23 cellular contexts compared by ENCODE assay signal in genomic region chr6:157787080-157787479, GRCh38. TPM values are rescaled to one million over a fixed set of nuclear protein-coding genes. Genes with fewer than 3 reads are reported as not detected.
DNase-seq lines count a peak whose midpoint lies in the region; ATAC-seq, FAIRE-seq and TF ChIP-seq lines count a peak whose summit lies in the region.
"Had no signal": no experiment of that assay in that cellular context is flagged by ENCODE, and none has a peak within 500 bp of the region (broad histone marks: within the 10 kb centered on the region; RNA-seq: fewer than 3 reads in every experiment).

No MANE protein-coding gene starts in this region.

- H3K27me3 Mint-ChIP-seq in MCF 10A (ENCODE audit: insufficient read depth, unreplicated experiment), result no peaks in the 10 kb centered on the region

- TF ChIP-seq RAD21 in HepG2 (CRISPR knock-in tag; IDR thresholded peaks at IDR 0.05), result no peak

- H3K27ac ChIP-seq in breast epithelium, result no peak overlapping the region
- no peak overlapping the region for H3K27ac ChIP-seq in HepG2 (ENCODE audit: extremely low read length, insufficient read depth, low read length)
- H3K27ac ChIP-seq in subcutaneous abdominal adipose tissue (ENCODE audit: low read depth, low read length), result peak overlapping the region; percentile 69
- H3K27ac ChIP-seq in sigmoid colon, result no peak overlapping the region
- no peak overlapping the region for H3K27ac ChIP-seq in effector memory CD4-positive, alpha-beta T cell (ENCODE audit: insufficient read depth, low read length, poor library complexity, severe bottlenecking)
- H3K27ac ChIP-seq: brain microvascular endothelial cell, prostate gland, SJCRH30, uterus had no signal

- no peak overlapping the region for H3K4me3 Mint-ChIP-seq in MCF 10A (ENCODE audit: unreplicated experiment)
- H3K4me3 Mint-ChIP-seq: dendritic cell treated with granulocyte-macrophage colony-stimulating factor and Interleukin-4, amounts not matched to agents 40 ng/mL and 50 ng/mL, for 4 days; mesothelial cell of epicardium; neural crest cell had no signal

- no peak for TF ChIP-seq CTCF in MCF 10A (IDR thresholded peaks at IDR 0.05; ENCODE audit: unreplicated experiment)
- no peak for TF ChIP-seq CTCF in breast epithelium (IDR thresholded peaks at IDR 0.05)
- no peak for TF ChIP-seq CTCF in choroid plexus epithelial cell (conservative IDR thresholded peaks at IDR 0.05; ENCODE audit: low read depth, low read length)
- TF ChIP-seq CTCF in HepG2 (CRISPR knock-in tag; IDR thresholded peaks at IDR 0.05), result no peak
- no peak for TF ChIP-seq CTCF in sigmoid colon (IDR thresholded peaks at IDR 0.05)

- H3K27ac Mint-ChIP-seq in MCF 10A (ENCODE audit: low read depth, unreplicated experiment), result no peak overlapping the region
- H3K27ac Mint-ChIP-seq: dendritic cell treated with granulocyte-macrophage colony-stimulating factor and Interleukin-4, amounts not matched to agents 40 ng/mL and 50 ng/mL, for 4 days; mesothelial cell of epicardium had no signal

- peak; percentile 39 for DNase-seq in MCF 10A (ENCODE audit: unreplicated experiment)
- DNase-seq in breast epithelium (ENCODE audit: low spot score in 2 of 2), result no peak
- peak; percentile 35 for DNase-seq in choroid plexus epithelial cell (ENCODE audit: low read depth)
- DNase-seq in HepG2 (ENCODE audit: low spot score), result peak; percentile 70
- no peak for DNase-seq in sigmoid colon
- no peak for DNase-seq in effector memory CD4-positive, alpha-beta T cell
- DNase-seq: activated CD4-positive, alpha-beta T cell treated with anti-CD3 and anti-CD28 coated beads for 4 hours; BE2C; brain microvascular endothelial cell; MM.1S; NCI-H1694; NCI-H774; SJCRH30; T-helper 1 cell; uterus had no signal

- H3K9ac ChIP-seq in HepG2 (ENCODE audit: insufficient read depth, low read depth, low read length) (no peak overlapping the region), subcutaneous abdominal adipose tissue (ENCODE audit: low read length in 5 of 5) (no peak overlapping the region)

- H4K20me1 ChIP-seq in HepG2 (ENCODE audit: insufficient read depth, low read length), result no peaks in the 10 kb centered on the region

- H3K36me3 ChIP-seq in breast epithelium (no peaks in the 10 kb centered on the region), HepG2 (replicated peaks in 1 of 2; ENCODE audit: control insufficient read depth in 1 of 2, insufficient read depth in 2 of 2, low read length in 2 of 2) (no peaks in the 10 kb centered on the region), subcutaneous abdominal adipose tissue (ENCODE audit: control insufficient read depth in 5 of 5, insufficient read depth in 5 of 5, low read length in 5 of 5) (no peaks in the 10 kb centered on the region), sigmoid colon (no peaks in the 10 kb centered on the region)
- no peaks in the 10 kb centered on the region for H3K36me3 ChIP-seq in effector memory CD4-positive, alpha-beta T cell (ENCODE audit: control insufficient read depth, insufficient read depth, low read length)
- H3K36me3 ChIP-seq: BE2C, brain microvascular endothelial cell, prostate gland, SJCRH30, uterus had no signal

- in situ Hi-C loops in HepG2 (cut with HindIII; ENCODE audit: extremely low pct_ligation_motif_present, low pct_unique_long_range_greater_than_20kb), result no loop called here

- no peak for TF ChIP-seq POLR2A in breast epithelium (IDR thresholded peaks at IDR 0.05)
- no peak for TF ChIP-seq POLR2A in HepG2 (IDR thresholded peaks at IDR 0.05; ENCODE audit: insufficient read depth in 1 of 2, low read depth in 2 of 2, low read length in 2 of 2)
- TF ChIP-seq POLR2A in sigmoid colon (IDR thresholded peaks at IDR 0.05), result no peak

- H3K27me3 ChIP-seq in breast epithelium (no peaks in the 10 kb centered on the region), HepG2 (ENCODE audit: control insufficient read depth in 1 of 2, insufficient read depth in 2 of 2, low read length in 2 of 2) (0 out of 5 replicates have a peak, but pooled peaks cover 0 to under 1% of the 10 kb centered on the region in 2 experiments), subcutaneous abdominal adipose tissue (ENCODE audit: control insufficient read depth in 5 of 5, insufficient read depth in 4 of 5, low read length in 5 of 5) (no peaks in the 10 kb centered on the region), sigmoid colon (no peaks in the 10 kb centered on the region)
- no peaks in the 10 kb centered on the region for H3K27me3 ChIP-seq in effector memory CD4-positive, alpha-beta T cell (replicated peaks; ENCODE audit: control insufficient read depth, insufficient read depth, low read length, poor library complexity, severe bottlenecking)
- H3K27me3 ChIP-seq: BE2C, brain microvascular endothelial cell, SJCRH30, uterus had no signal

- H2AFZ ChIP-seq in HepG2 (ENCODE audit: low read length), result no peak overlapping the region

- CTCF ChIA-PET in MCF 10A (lab: Yijun Ruan, JAX) (no interaction called here), HepG2 (lab: Yijun Ruan, JAX; ENCODE audit: low intra/inter-chr PET ratio, low total read pairs) (no interaction called here)

- peaks cover 0 to 11% of the 10 kb centered on the region in 2 donors for H3K4me1 ChIP-seq in breast epithelium
- H3K4me1 ChIP-seq in HepG2 (ENCODE audit: insufficient read depth, low read length), result peaks cover 9% of the 10 kb centered on the region
- peaks cover 8 to 39% (median 29%) of the 10 kb centered on the region in 5 donors for H3K4me1 ChIP-seq in subcutaneous abdominal adipose tissue (ENCODE audit: control insufficient read depth in 5 of 5, insufficient read depth in 5 of 5, low read length in 5 of 5)
- no peaks in the 10 kb centered on the region for H3K4me1 ChIP-seq in sigmoid colon
- H3K4me1 ChIP-seq in effector memory CD4-positive, alpha-beta T cell (ENCODE audit: control insufficient read depth, insufficient read depth, low read length, poor library complexity, severe bottlenecking), result no peaks in the 10 kb centered on the region
- H3K4me1 ChIP-seq: BE2C, prostate gland, SJCRH30, uterus had no signal

- intact Hi-C loops in MCF 10A (cut with micrococcal nuclease) (no loop called here), breast epithelium (cut with DNase I; ENCODE audit: low total_unique reads) (no loop called here), HepG2 (cut with micrococcal nuclease; ENCODE audit: unreplicated experiment) (no loop called here), sigmoid colon (cut with DNase I) (no loop called here)

- peak; percentile 69 for FAIRE-seq in HepG2 (lab: Jason Lieb, UNC)
- FAIRE-seq: endothelial cell of umbilical vein, GM18507 had no signal

- TF ChIP-seq EP300 in HepG2 (IDR thresholded peaks at IDR 0.05; ENCODE audit: low read depth in 2 of 2, low read length in 2 of 2), result no peak
- no peak for TF ChIP-seq EP300 in HepG2 (CRISPR knock-in tag; IDR thresholded peaks at IDR 0.05; ENCODE audit: borderline replicate concordance)
- TF ChIP-seq EP300 in sigmoid colon (IDR thresholded peaks at IDR 0.05), result no peak

- no peaks in the 10 kb centered on the region for H3K36me3 Mint-ChIP-seq in MCF 10A (ENCODE audit: insufficient read depth, unreplicated experiment)
- H3K36me3 Mint-ChIP-seq: mesothelial cell of epicardium had no signal

- peak overlapping the region; percentile 41 for H3K4me2 ChIP-seq in HepG2 (ENCODE audit: low read depth, low read length)

- no peak overlapping the region for H3K4me3 ChIP-seq in breast epithelium
- no peak overlapping the region for H3K4me3 ChIP-seq in choroid plexus epithelial cell (ENCODE audit: low read depth, low read length)
- no peak overlapping the region for H3K4me3 ChIP-seq in HepG2 (replicated peaks in 1 of 3; ENCODE audit: insufficient read depth in 1 of 3, low read depth in 2 of 3, low read length in 3 of 3)
- no peak overlapping the region for H3K4me3 ChIP-seq in subcutaneous abdominal adipose tissue (ENCODE audit: low read depth in 1 of 5, low read length in 5 of 5)
- no peak overlapping the region for H3K4me3 ChIP-seq in sigmoid colon
- no peak overlapping the region for H3K4me3 ChIP-seq in effector memory CD4-positive, alpha-beta T cell (ENCODE audit: insufficient read depth, low read depth, low read length, poor library complexity, severe bottlenecking)
- H3K4me3 ChIP-seq: prostate gland, SJCRH30, uterus had no signal

- H3K79me2 ChIP-seq in HepG2 (ENCODE audit: insufficient read depth, low read length), result no peaks in the 10 kb centered on the region

- H3K9me3 Mint-ChIP-seq in MCF 10A (ENCODE audit: unreplicated experiment), result no peaks in the 10 kb centered on the region
- H3K9me3 Mint-ChIP-seq: dendritic cell treated with granulocyte-macrophage colony-stimulating factor and Interleukin-4, amounts not matched to agents 40 ng/mL and 50 ng/mL, for 4 days; neural crest cell had no signal

- WGBS in HepG2 (ENCODE audit: low lambda C conversion rate), result 0% methylated on average over 1 of the region's 1 CpG
- 18 to 77% methylated on average over 1 of the region's 1 CpG for WGBS in sigmoid colon, 2 donors

- POLR2A ChIA-PET in MCF 10A (lab: Yijun Ruan, JAX), result interaction anchor here (1.0 kb wide), 1 partner anchor 12 kb away, joined by 3 read pairs; no protein-coding TSS in a partner anchor
- POLR2A ChIA-PET in HepG2 (lab: Yijun Ruan, JAX), result no interaction called here

- no peaks in the 10 kb centered on the region for H3K4me1 Mint-ChIP-seq in MCF 10A (ENCODE audit: insufficient read depth, unreplicated experiment)
- H3K4me1 Mint-ChIP-seq: mesothelial cell of epicardium, neural crest cell had no signal

- ATAC-seq in HepG2, result peak; percentile 90
- no peak for ATAC-seq in HG03196 (IDR thresholded peaks at IDR 0.05; ENCODE audit: unreplicated experiment)

- BruUV-seq in MCF 10A (replicated peaks; lab: Mats Ljungman, UMichigan) (no TSS peak), HepG2 (replicated peaks; lab: Mats Ljungman, UMichigan) (no TSS peak)

- no peaks in the 10 kb centered on the region for H3K9me3 ChIP-seq in breast epithelium
- no peaks in the 10 kb centered on the region for H3K9me3 ChIP-seq in HepG2 (ENCODE audit: low read length)
- H3K9me3 ChIP-seq in subcutaneous abdominal adipose tissue (ENCODE audit: control insufficient read depth in 5 of 5, low read length in 5 of 5), result peaks cover 0 to 2% (median 0%) of the 10 kb centered on the region in 5 donors
- no peaks in the 10 kb centered on the region for H3K9me3 ChIP-seq in sigmoid colon
- no peaks in the 10 kb centered on the region for H3K9me3 ChIP-seq in effector memory CD4-positive, alpha-beta T cell (ENCODE audit: control insufficient read depth, low read length)
- H3K9me3 ChIP-seq: BE2C, prostate gland, SJCRH30, uterus had no signal

RNA-seq across cellular contexts. Expression of gene SNX9, which starts 36.0 kb away (rescaled TPM):
- total RNA-seq in MCF 10A (2022) (33.1 and 37.4 TPM in 2 replicates), breast epithelium (10 to 100 TPM; 61.6 to 83.2 (median 75.7) TPM), HepG2 (2016; rRNA removed; fragmentation: Illumina TruSeq; extraction: Trizol) (21.9 and 27.7 TPM in 2 replicates), sigmoid colon (10 to 100 TPM; 48.5 to 68.1 (median 63.1) TPM)
- 3.3 and 3.5 TPM in 2 replicates for total RNA-seq in HepG2 (2016; cell fraction: cytosol; rRNA removed; fragmentation: Illumina TruSeq; extraction: Trizol; ENCODE audit: low read depth)
- 20.6 and 26.2 TPM in 2 replicates for total RNA-seq in HepG2 (2016; cell fraction: insoluble cytoplasmic fraction; rRNA removed; fragmentation: Illumina TruSeq; extraction: Trizol)
- total RNA-seq in HepG2 (2016; cell fraction: membrane; rRNA removed; fragmentation: Illumina TruSeq; extraction: Trizol), result 11.1 and 12.4 TPM in 2 replicates
- 15.6 and 15.7 TPM in 2 replicates for total RNA-seq in HepG2 (2016; cell fraction: nucleus; rRNA removed; fragmentation: Illumina TruSeq; extraction: Trizol)
- polyA plus RNA-seq in HepG2 (2011; rRNA removed) (35.2 and 36.0 TPM in 2 replicates), sigmoid colon (10 to 100 TPM; 42.6 to 72.6 (median 60.1) TPM)
- polyA plus RNA-seq in HepG2 (2011; cell fraction: cytosol; rRNA removed), result 25.8 and 32.1 TPM in 2 replicates
- 24.9 and 25.2 TPM in 2 replicates for polyA plus RNA-seq in HepG2 (2011; cell fraction: nucleus; rRNA removed)
- polyA plus RNA-seq in HepG2 (2012), result 29.4 and 32.2 TPM in 2 replicates
- 2.4 and 2.5 TPM in 2 replicates for polyA plus RNA-seq in HepG2 (2016; cell fraction: cytosol; fragmentation: Illumina TruSeq; extraction: Trizol; ENCODE audit: low read depth)
- 27.0 and 29.7 TPM in 2 replicates for polyA plus RNA-seq in HepG2 (2016; cell fraction: insoluble cytoplasmic fraction; fragmentation: Illumina TruSeq; extraction: Trizol; ENCODE audit: low read depth)
- polyA plus RNA-seq in HepG2 (2016; cell fraction: membrane; fragmentation: Illumina TruSeq; extraction: Trizol; ENCODE audit: low read depth), result 6.8 and 7.3 TPM in 2 replicates
- polyA plus RNA-seq in HepG2 (2016; cell fraction: nucleus; fragmentation: Illumina TruSeq; extraction: Trizol; ENCODE audit: insufficient read depth, low read depth), result 20.8 and 21.2 TPM in 2 replicates
- polyA minus RNA-seq in HepG2 (2011; rRNA and poly(A)+ RNA removed; ENCODE audit: low replicate concordance), result 17.0 and 19.8 TPM in 2 replicates
- polyA minus RNA-seq in HepG2 (2011; cell fraction: cytosol; rRNA and poly(A)+ RNA removed), result 22.7 and 25.5 TPM in 2 replicates
- 26.1 and 28.5 TPM in 2 replicates for polyA minus RNA-seq in HepG2 (2011; cell fraction: nucleus; rRNA and poly(A)+ RNA removed)

Comparison
In these comparisons a context has a peak if more than half of its experiments do, and no peak if none do; other contexts are left out.
1. DNase-seq: peak in MCF 10A (single experiment), choroid plexus epithelial cell (single experiment) and HepG2 (single experiment); none in breast epithelium (0 of 2), sigmoid colon (single experiment) and effector memory CD4-positive, alpha-beta T cell (0 of 3).